In the genomic region with DNA sequence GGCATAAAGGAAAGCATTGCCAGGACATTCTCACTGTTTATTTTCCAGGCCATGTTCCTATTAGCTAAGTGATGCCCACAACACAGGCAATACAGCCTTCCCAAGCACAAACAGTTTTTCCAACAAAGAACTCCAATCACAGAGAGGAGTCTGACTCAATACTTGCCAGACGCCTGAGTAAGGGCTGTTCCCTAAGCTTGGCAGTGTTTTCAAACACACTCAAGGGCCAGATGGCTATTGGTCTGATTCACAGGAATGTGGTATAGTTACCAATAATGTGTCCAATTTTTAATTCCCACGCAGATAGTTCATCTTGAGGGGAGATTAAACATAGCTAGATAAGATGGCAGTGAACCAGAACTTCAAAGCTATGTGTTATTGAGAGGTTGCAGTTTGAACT, we compare ENCODE assay signal across 19 cellular contexts.
DNase-seq lines count a peak whose midpoint lies in the region; ATAC-seq, FAIRE-seq and TF ChIP-seq lines count a peak whose summit lies in the region.
"Had no signal": no experiment of that assay in that cellular context is flagged by ENCODE, and none has a peak within 500 bp of the region (broad histone marks: within the 10 kb centered on the region; RNA-seq: fewer than 3 reads in every experiment).

No MANE protein-coding gene starts in this region.

- FAIRE-seq in urothelium cell line (lab: Jason Lieb, UNC), result peak; percentile 83
- FAIRE-seq: endothelial cell of umbilical vein, H1 had no signal

- in situ Hi-C loops in brain microvascular endothelial cell (cut with HindIII; ENCODE audit: low pct_ligation_motif_present, low sequenced_read_pairs), result no loop called here

- no peaks in the 10 kb centered on the region for H3K27me3 ChIP-seq in brain microvascular endothelial cell (replicated peaks)

- no peak overlapping the region for H3K27ac ChIP-seq in brain microvascular endothelial cell
- H3K27ac ChIP-seq: 22Rv1, PC-9 had no signal

- ATAC-seq in left ventricle myocardium superior, result peak; percentile 80
- no peak for ATAC-seq in GM18505 (IDR thresholded peaks at IDR 0.05; ENCODE audit: unreplicated experiment)
- ATAC-seq: naive thymus-derived CD8-positive, alpha-beta T cell had no signal

- TF ChIP-seq CTCF in brain microvascular endothelial cell (IDR thresholded peaks at IDR 0.05; ENCODE audit: low read depth, low read length, missing control alignments), result no peak

- no peak overlapping the region for H3K4me3 ChIP-seq in brain microvascular endothelial cell (ENCODE audit: low read depth, low read length)
- H3K4me3 ChIP-seq: PC-9 had no signal

- DNase-seq in DMS 273 (lab: John Stamatoyannopoulos, UW; ENCODE audit: unreplicated experiment), result peak; percentile 37
- no peak for DNase-seq in DMS 273 treated with DMSO at 0.1 percent for 48 hours (lab: John Stamatoyannopoulos, UW)
- DNase-seq in brain microvascular endothelial cell, result peak; percentile 47
- DNase-seq in left ventricle myocardium superior, result no peak
- no peak for DNase-seq in urothelium cell line (ENCODE audit: low spot score)
- DNase-seq in stimulated activated CD8-positive, alpha-beta memory T cell treated with anti-CD3 and anti-CD28 coated beads, Interleukin-4, amount 100 ng/mL, for 48 hours, result no peak
- no peak for DNase-seq in NCI-H510A (lab: John Stamatoyannopoulos, UW)
- DNase-seq: activated B cell treated with CpG ODN at 0.5 μM for 24 hours; activated naive CD4-positive, alpha-beta T cell treated with anti-CD3 and anti-CD28 coated beads for 36 hours; CD8-positive, alpha-beta memory T cell; naive thymus-derived CD8-positive, alpha-beta T cell; NCI-H1417 treated with DMSO at 0.1 percent for 48 hours; PC-9; retina; stimulated activated CD4-positive, alpha-beta T cell treated with anti-CD3 and anti-CD28 coated beads, Interleukin-2, amount 100 ng/mL, for 24 hours had no signal

- intact Hi-C loops in left ventricle myocardium superior (cut with micrococcal nuclease), result no loop called here

- no peak for TF ChIP-seq POLR2A in GM18505 (IDR thresholded peaks at IDR 0.05; ENCODE audit: borderline replicate concordance, extremely low read depth, insufficient read depth, insufficient read length)

- H3K36me3 ChIP-seq in brain microvascular endothelial cell (replicated peaks), result no peaks in the 10 kb centered on the region

Comparison
In these comparisons a context has a peak if more than half of its experiments do, and no peak if none do; other contexts are left out.
1. DNase-seq: peak in DMS 273 (single experiment) and brain microvascular endothelial cell (single experiment); none in DMS 273 treated with DMSO at 0.1 percent for 48 hours (single experiment), left ventricle myocardium superior (single experiment), urothelium cell line (single experiment), stimulated activated CD8-positive, alpha-beta memory T cell treated with anti-CD3 and anti-CD28 coated beads, Interleukin-4, amount 100 ng/mL, for 48 hours (single experiment) and NCI-H510A (single experiment).